8 cellular contexts compared by ENCODE assay signal in genomic region chr2:55232863-55233657, GRCh38. TPM values are rescaled to one million over a fixed set of nuclear protein-coding genes. Genes with fewer than 3 reads are reported as not detected.
DNase-seq lines count a peak whose midpoint lies in the region; ATAC-seq, FAIRE-seq and TF ChIP-seq lines count a peak whose summit lies in the region.

No MANE protein-coding gene starts in this region.

- no peak overlapping the region for H3K14ac ChIP-seq in H1 (ENCODE audit: insufficient read length)

- no peak overlapping the region for H3K23ac ChIP-seq in H1 (ENCODE audit: insufficient read length)

- H3K4me3 ChIP-seq in HUES48 (ENCODE audit: low read depth, low read length), result peak overlapping the region; percentile 87
- peak overlapping the region; percentile 94 to 99 (median 96) for H3K4me3 ChIP-seq in H1 (ENCODE audit: extremely low read depth in 1 of 4, insufficient read depth in 2 of 4, low read depth in 3 of 4, low read length in 4 of 4)
- H3K4me3 ChIP-seq in mucosa of rectum (ENCODE audit: low read length in 2 of 2), result peak overlapping the region; percentile 82 to 90

- peaks cover 6% of the 10 kb centered on the region for H3K23me2 ChIP-seq in H1 (ENCODE audit: low read depth, low read length)

- FAIRE-seq in H1 (lab: Jason Lieb, UNC), result no peak

- TF ChIP-seq CTCF in H1 (IDR thresholded peaks at IDR 0.05; ENCODE audit: control extremely low read depth in 1 of 3, insufficient read depth in 1 of 3, low read depth in 1 of 3, low read length in 3 of 3), result no peak

- 8% methylated on average over 33 of the region's 33 CpGs; no CpG with 5 or more reads in 1 of the 2 experiments for WGBS in H1 (ENCODE audit: extremely low coverage in 1 of 2, insufficient coverage in 1 of 2, insufficient read length in 1 of 2, insufficient replicate concordance in 2 of 2, low coverage in 1 of 2, low lambda C conversion rate in 2 of 2, missing lambda C conversion rate in 1 of 2), 2 experiments

- H3K4me2 ChIP-seq in H1 (ENCODE audit: insufficient read depth in 1 of 2, low read depth in 2 of 2, low read length in 2 of 2), result peak overlapping the region; percentile 72 to 74

- peak overlapping the region; percentile 84 for H3K4ac ChIP-seq in H1 (replicated peaks; ENCODE audit: insufficient read length, low read depth, low read length)

- peak overlapping the region; percentile 87 for H2BK5ac ChIP-seq in H1 (ENCODE audit: low read depth, low read length)

- H3K18ac ChIP-seq in H1 (ENCODE audit: extremely low read depth, low read length), result peak overlapping the region; percentile 64; the same call in 1 of the 2 replicates

- H4K20me1 ChIP-seq in H1 (replicated peaks in 1 of 2; ENCODE audit: control insufficient read depth in 1 of 2, insufficient read depth in 2 of 2, low read length in 2 of 2), result peaks cover 0 to 8% of the 10 kb centered on the region in 2 experiments

- TF ChIP-seq EP300 in H1 (IDR thresholded peaks at IDR 0.05; ENCODE audit: borderline replicate concordance in 1 of 2, low read depth in 2 of 2, low read length in 2 of 2), result no peak

- no peak; a peak in 1 of 3 replicates for TF ChIP-seq POLR2A in H1 (IDR thresholded peaks at IDR 0.05; ENCODE audit: control extremely low read depth in 1 of 2, low read depth in 2 of 2, low read length in 2 of 2)

- H3K79me2 ChIP-seq in H1 (ENCODE audit: control insufficient read depth in 1 of 2, insufficient read depth in 2 of 2, low read length in 2 of 2), result peaks cover 12 to 33% of the 10 kb centered on the region in 2 experiments

- H3K27me3 ChIP-seq in HUES48 (ENCODE audit: control insufficient read depth, insufficient read depth, low read length), result no peaks in the 10 kb centered on the region
- no peaks in the 10 kb centered on the region for H3K27me3 ChIP-seq in H1 (replicated peaks in 1 of 4; ENCODE audit: control insufficient read depth in 3 of 4, extremely low read depth in 1 of 4, insufficient read depth in 3 of 4, low read length in 3 of 4)
- no peaks in the 10 kb centered on the region for H3K27me3 ChIP-seq in mucosa of rectum (ENCODE audit: control insufficient read depth in 2 of 2, insufficient read depth in 2 of 2, low read length in 2 of 2)

- CTCF ChIA-PET in H1 (lab: Charles Lee; ENCODE audit: partially characterized antibody), result interaction anchor here (0.6 kb wide), 1 partner anchor 194 kb away, joined by 3 read pairs; no protein-coding TSS in a partner anchor

- peak; percentile 28 for ATAC-seq in GM19351 (IDR thresholded peaks at IDR 0.05; ENCODE audit: unreplicated experiment)

- no peak overlapping the region; the same call in 1 of the 2 replicates for H2BK12ac ChIP-seq in H1 (ENCODE audit: low read depth, low read length)

- POLR2A ChIA-PET in H1 (lab: Charles Lee; ENCODE audit: partially characterized antibody), result interaction anchor here (0.5 to 1.4 kb wide), 20 partner anchors 9 to 350 kb away, joined by 3 to 20 read pairs (median 4); partner anchors contain the start of genes CCDC88A, MTIF2 and RTN4

- H2BK120ac ChIP-seq in H1 (replicated peaks; ENCODE audit: low read depth, low read length), result peak overlapping the region; percentile 4

- H3K9ac ChIP-seq in HUES48 (ENCODE audit: low read depth, low read length) (peak overlapping the region; percentile 98), H1 (replicated peaks in 1 of 4; ENCODE audit: extremely low read depth in 1 of 4, low read depth in 3 of 4, low read length in 3 of 4) (peak overlapping the region; percentile 92 to 95 (median 94)), mucosa of rectum (ENCODE audit: low read depth in 1 of 2, low read length in 2 of 2) (peak overlapping the region; percentile 92 to 93)

- H2BK20ac ChIP-seq in H1 (ENCODE audit: low read length), result no peak overlapping the region

- no peak overlapping the region for H2AK5ac ChIP-seq in H1 (ENCODE audit: low read depth, low read length)

- DNase-seq in AG08396 (ENCODE audit: low spot score) (peak; percentile 39), H1 (ENCODE audit: low read depth in 1 of 2, low spot score in 2 of 2) (no peak), stromal cell of bone marrow (ENCODE audit: low read depth) (peak; percentile 1), NCI-H510A treated with DMSO at 0.1 percent for 48 hours (lab: John Stamatoyannopoulos, UW) (no peak)
- DNase-seq in activated CD4-positive, alpha-beta T cell treated with anti-CD3 and anti-CD28 coated beads, Interleukin-2, amount 50 U/mL, for 4 hours, result peak; percentile 40 to 43

- no peak for TF ChIP-seq RAD21 in H1 (IDR thresholded peaks at IDR 0.05 in 1 of 2, conservative IDR thresholded peaks at IDR 0.05 in 1 of 2; ENCODE audit: low read depth in 2 of 2, low read length in 2 of 2)

- H3K79me1 ChIP-seq in H1 (ENCODE audit: low read depth, low read length), result peaks cover 8% of the 10 kb centered on the region

- H4K5ac ChIP-seq in H1 (ENCODE audit: insufficient read length, low read depth, low read length), result peak overlapping the region; percentile 77

- H2BK15ac ChIP-seq in H1 (ENCODE audit: low read length), result no peak overlapping the region

- H3K4me1 ChIP-seq in HUES48 (ENCODE audit: control insufficient read depth, insufficient read depth, low read length), result peaks cover 15% of the 10 kb centered on the region
- H3K4me1 ChIP-seq in H1 (replicated peaks in 1 of 4; ENCODE audit: control insufficient read depth in 3 of 4, insufficient read depth in 4 of 4, low read length in 3 of 4), result peaks cover 0 to 5% (median 3%) of the 10 kb centered on the region in 4 experiments; a peak in 4 of 7 replicates
- peaks cover 6 to 10% of the 10 kb centered on the region in 2 donors for H3K4me1 ChIP-seq in mucosa of rectum (ENCODE audit: control insufficient read depth in 2 of 2, insufficient read depth in 2 of 2, low read length in 2 of 2)

- H3K9me3 ChIP-seq in HUES48 (ENCODE audit: control insufficient read depth, insufficient read depth, low read length), result no peaks in the 10 kb centered on the region
- H3K9me3 ChIP-seq in H1 (ENCODE audit: insufficient read depth in 2 of 2, low read depth in 1 of 2, low read length in 1 of 2), result no peaks in the 10 kb centered on the region
- H3K9me3 ChIP-seq in mucosa of rectum (ENCODE audit: control insufficient read depth in 2 of 2, low read length in 2 of 2), result no peaks in the 10 kb centered on the region

- H3K36me3 ChIP-seq in HUES48 (ENCODE audit: control insufficient read depth, insufficient read depth, low read length), result peaks cover 45% of the 10 kb centered on the region
- peaks cover 20 to 45% (median 31%) of the 10 kb centered on the region in 4 experiments for H3K36me3 ChIP-seq in H1 (ENCODE audit: control insufficient read depth in 2 of 4, insufficient read depth in 4 of 4, low read length in 3 of 4)
- peaks cover 26 to 29% of the 10 kb centered on the region in 2 donors for H3K36me3 ChIP-seq in mucosa of rectum (ENCODE audit: control insufficient read depth in 2 of 2, insufficient read depth in 2 of 2, low read length in 2 of 2)

- peak overlapping the region; percentile 90; the same call in 1 of the 2 replicates for H4K8ac ChIP-seq in H1 (ENCODE audit: extremely low read depth, insufficient read depth, low read length)

- no peak overlapping the region for H2AFZ ChIP-seq in H1 (ENCODE audit: low read length)

- H3K27ac ChIP-seq in HUES48 (ENCODE audit: low read depth, low read length), result peak overlapping the region; percentile 100
- peak overlapping the region; percentile 97 for H3K27ac ChIP-seq in H1 (ENCODE audit: low read depth, low read length)
- peak overlapping the region; percentile 94 to 96 for H3K27ac ChIP-seq in mucosa of rectum (ENCODE audit: low read depth in 2 of 2, low read length in 2 of 2)

- H4K91ac ChIP-seq in H1 (replicated peaks; ENCODE audit: insufficient read length, low read length), result peak overlapping the region; percentile 54

- peak overlapping the region; percentile 12 for H3K56ac ChIP-seq in H1 (replicated peaks; ENCODE audit: insufficient read length, low read depth, low read length)

TF ChIP-seq in H1, 55 proteins besides CTCF, POLR2A, EP300 and RAD21 (continues in another document):
- no peak for TF ChIP-seq RBBP5 (IDR thresholded peaks at IDR 0.05; ENCODE audit: borderline replicate concordance, low read depth, low read length)
- peak; percentile 75 for TF ChIP-seq SAP30 (IDR thresholded peaks at IDR 0.05; ENCODE audit: insufficient read depth, insufficient replicate concordance, low read length)
- no peak for TF ChIP-seq ATF3 (IDR thresholded peaks at IDR 0.05; ENCODE audit: insufficient read depth, low read depth, low read length)

RNA-seq across cellular contexts. Expression of gene RPS27A, which starts 0.6 kb away (rescaled TPM):
- 1,427 and 1,431 TPM in 2 replicates for total RNA-seq in H1 (2021; fragmentation: NEBNext Ultra II Directional; extraction: Animal tissue kit (Norgen Biotek cat#: 25700))
- polyA plus RNA-seq in H1 (2011; rRNA removed), result 908 and 1,682 TPM in 2 replicates
- polyA plus RNA-seq in H1 (2011; cell fraction: cytosol; rRNA removed), result 2,269 TPM
- polyA plus RNA-seq in H1 (2011; cell fraction: nucleus; rRNA removed), result 399 TPM
- polyA plus RNA-seq in H1 (2012, experiment 1 of 2), result 2,493 to 4,042 TPM (median 2,787 TPM) in 4 replicates
- polyA plus RNA-seq in H1 (2012, experiment 2 of 2), result 1,587 TPM
- polyA plus RNA-seq in H1 (2013, experiment 1 of 2), result 2,465 TPM
- 2,434 TPM for polyA plus RNA-seq in H1 (2013, experiment 2 of 2)
- polyA minus RNA-seq in H1 (2011; rRNA and poly(A)+ RNA removed), result 305 and 345 TPM in 2 replicates
- polyA minus RNA-seq in H1 (2011; cell fraction: cytosol; rRNA and poly(A)+ RNA removed), result 540 TPM
- polyA minus RNA-seq in H1 (2011; cell fraction: nucleus; rRNA and poly(A)+ RNA removed), result 375 TPM

RNA-seq across cellular contexts. Expression of gene CLHC1, which starts 1.0 kb away (rescaled TPM):
- total RNA-seq in H1 (2021; fragmentation: NEBNext Ultra II Directional; extraction: Animal tissue kit (Norgen Biotek cat#: 25700)), result 7.2 and 10.8 TPM in 2 replicates
- 2.3 and 2.6 TPM in 2 replicates for polyA plus RNA-seq in H1 (2011; rRNA removed)
- polyA plus RNA-seq in H1 (2011; cell fraction: cytosol; rRNA removed), result 4.0 TPM
- polyA plus RNA-seq in H1 (2011; cell fraction: nucleus; rRNA removed), result 3.5 TPM
- 2.5 to 5.1 TPM (median 4.6 TPM) in 4 replicates for polyA plus RNA-seq in H1 (2012, experiment 1 of 2)
- polyA plus RNA-seq in H1 (2012, experiment 2 of 2), result 1.2 TPM
- 5.7 TPM for polyA plus RNA-seq in H1 (2013, experiment 1 of 2)
- polyA plus RNA-seq in H1 (2013, experiment 2 of 2), result 5.9 TPM
- polyA minus RNA-seq in H1 (2011; rRNA and poly(A)+ RNA removed), result 3.7 and 7.6 TPM in 2 replicates
- 1.8 TPM for polyA minus RNA-seq in H1 (2011; cell fraction: cytosol; rRNA and poly(A)+ RNA removed)
- 8.0 TPM for polyA minus RNA-seq in H1 (2011; cell fraction: nucleus; rRNA and poly(A)+ RNA removed)

RNA-seq across cellular contexts. Expression of gene MTIF2, which starts 36.0 kb away (rescaled TPM):
- total RNA-seq in H1 (2021; fragmentation: NEBNext Ultra II Directional; extraction: Animal tissue kit (Norgen Biotek cat#: 25700)), result 34.5 and 36.0 TPM in 2 replicates
- polyA plus RNA-seq in H1 (2011; rRNA removed), result 8.2 and 11.0 TPM in 2 replicates
- 21.2 TPM for polyA plus RNA-seq in H1 (2011; cell fraction: cytosol; rRNA removed)
- 18.5 TPM for polyA plus RNA-seq in H1 (2011; cell fraction: nucleus; rRNA removed)
- polyA plus RNA-seq in H1 (2012, experiment 1 of 2), result 26.8 to 36.8 TPM (median 28.2 TPM) in 4 replicates
- polyA plus RNA-seq in H1 (2012, experiment 2 of 2), result 2.2 TPM
- polyA plus RNA-seq in H1 (2013, experiment 1 of 2), result 30.4 TPM
- 32.9 TPM for polyA plus RNA-seq in H1 (2013, experiment 2 of 2)
- polyA minus RNA-seq in H1 (2011; rRNA and poly(A)+ RNA removed), result 33.2 and 43.0 TPM in 2 replicates
- polyA minus RNA-seq in H1 (2011; cell fraction: cytosol; rRNA and poly(A)+ RNA removed), result 17.9 TPM
- polyA minus RNA-seq in H1 (2011; cell fraction: nucleus; rRNA and poly(A)+ RNA removed), result 46.1 TPM

Comparison
In these comparisons a context has a peak if more than half of its experiments do, and no peak if none do; other contexts are left out.
1. DNase-seq: peak in AG08396 (single experiment), activated CD4-positive, alpha-beta T cell treated with anti-CD3 and anti-CD28 coated beads, Interleukin-2, amount 50 U/mL, for 4 hours (2 of 2) and stromal cell of bone marrow (single experiment); none in H1 (0 of 2) and NCI-H510A treated with DMSO at 0.1 percent for 48 hours (single experiment).
2. Peak in every context shown above with its lines, with median percentiles within 50 percentile points of each other: H3K27ac ChIP-seq, H3K4me3 ChIP-seq and H3K9ac ChIP-seq.